In genomic region chr11:66069715-66070603, GRCh38 we compare ENCODE assay signal across 8 cellular contexts. TPM values are rescaled to one million over a fixed set of nuclear protein-coding genes. Genes with fewer than 3 reads are reported as not detected.
DNase-seq lines count a peak whose midpoint lies in the region; ATAC-seq and TF ChIP-seq lines count a peak whose summit lies in the region.

Gene PACS1, plus strand, starts transcription at chr11:66070272. Its CDS starts 215 bp downstream, at chr11:66070487.

- no peaks in the 10 kb centered on the region for H3K27me3 Mint-ChIP-seq in activated CD4-positive, alpha-beta T cell treated with anti-CD3 and anti-CD28 coated beads, Interleukin-2, amount 10 ng/mL, durations not matched to agents 24 days and 14 days

- H3K4me3 ChIP-seq in H7 (ENCODE audit: insufficient read depth, low read depth, low read length) (peak within 1 kb of the TSS; percentile 73), colonic mucosa (peak within 1 kb of the TSS; percentile 96)

- H3K9me3 Mint-ChIP-seq in activated CD4-positive, alpha-beta T cell treated with anti-CD3 and anti-CD28 coated beads, Interleukin-2, amount 10 ng/mL, durations not matched to agents 24 days and 14 days: no peaks in the 10 kb centered on the region

- peaks cover 70% of the 10 kb centered on the region for H3K36me3 Mint-ChIP-seq in activated CD4-positive, alpha-beta T cell treated with anti-CD3 and anti-CD28 coated beads, Interleukin-2, amount 10 ng/mL, durations not matched to agents 24 days and 14 days (ENCODE audit: low read depth)

- peak within 1 kb of the TSS; percentile 94 for H3K4me3 Mint-ChIP-seq in activated CD4-positive, alpha-beta T cell treated with anti-CD3 and anti-CD28 coated beads, Interleukin-2, amount 10 ng/mL, durations not matched to agents 24 days and 14 days

- no peak for TF ChIP-seq CTCF in colonic mucosa (IDR thresholded peaks at IDR 0.05)

- H3K27ac ChIP-seq in colonic mucosa (peak within 1 kb of the TSS; percentile 94), layer of hippocampus (ENCODE audit: low read depth, low read length) (peak within 1 kb of the TSS; percentile 93)

- H3K9ac ChIP-seq in colonic mucosa (ENCODE audit: low read depth in 2 of 2, low read length in 2 of 2): peak within 1 kb of the TSS; percentile 66 to 96

- H3K4me1 ChIP-seq in colonic mucosa: no peaks in the 10 kb centered on the region

- intact Hi-C loops in activated CD4-positive, alpha-beta T cell treated with anti-CD3 and anti-CD28 coated beads, Interleukin-2, amount 10 ng/mL, durations not matched to agents 24 days and 14 days (cut with micrococcal nuclease): loop anchor here (2.0 to 5.0 kb wide), 3 partner anchors 31 to 1293 kb away; partner anchors contain the start of gene SF1
- intact Hi-C loops in colonic mucosa (cut with DNase I): no loop called here

- no peaks in the 10 kb centered on the region for H3K9me3 ChIP-seq in colonic mucosa

- H3K36me3 ChIP-seq in H7 (replicated peaks; ENCODE audit: control insufficient read depth, insufficient read depth, low read length) (peaks cover 25% of the 10 kb centered on the region), colonic mucosa (peaks cover 12% of the 10 kb centered on the region)

- ATAC-seq in GM18517 (IDR thresholded peaks at IDR 0.05; ENCODE audit: unreplicated experiment): no peak

- H3K27ac Mint-ChIP-seq in activated CD4-positive, alpha-beta T cell treated with anti-CD3 and anti-CD28 coated beads, Interleukin-2, amount 10 ng/mL, durations not matched to agents 24 days and 14 days: peak within 1 kb of the TSS; percentile 92

- H3K27me3 ChIP-seq in H7 (ENCODE audit: control insufficient read depth, insufficient read depth, low read length): no peaks in the 10 kb centered on the region
- no peaks in the 10 kb centered on the region for H3K27me3 ChIP-seq in colonic mucosa
- no peaks in the 10 kb centered on the region for H3K27me3 ChIP-seq in layer of hippocampus (ENCODE audit: control insufficient read depth, insufficient read depth, low read length)

- H3K4me1 Mint-ChIP-seq in activated CD4-positive, alpha-beta T cell treated with anti-CD3 and anti-CD28 coated beads, Interleukin-2, amount 10 ng/mL, durations not matched to agents 24 days and 14 days: peaks cover 53% of the 10 kb centered on the region

- DNase-seq in ELF-1 (ENCODE audit: low read depth, low spot score) (peak; percentile 88), H7 (peak; percentile 97), NCI-H1092 treated with DMSO at 0.1 percent for 48 hours (lab: John Stamatoyannopoulos, UW) (peak; percentile 62), colonic mucosa (peak; percentile 72)
- peak; percentile 95 for DNase-seq in activated CD4-positive, alpha-beta T cell treated with anti-CD3 and anti-CD28 coated beads, Interleukin-2, amount 10 ng/mL, durations not matched to agents 24 days and 14 days
- DNase-seq in stimulated activated CD4-positive, alpha-beta T cell treated with anti-CD3 and anti-CD28 coated beads, Interleukin-1b, Interleukin-23, amount 100 ng/mL, for 48 hours: peak; percentile 64

RNA-seq across cellular contexts. Expression of gene PACS1, which starts in this region (rescaled TPM):
- 16.2 and 20.1 TPM in 2 replicates for total RNA-seq in H7 (2014; rRNA removed; shearing (Covaris generic))
- total RNA-seq in activated CD4-positive, alpha-beta T cell treated with anti-CD3 and anti-CD28 coated beads, Interleukin-2, amount 10 ng/mL, durations not matched to agents 24 days and 14 days: 90.9 and 96.7 TPM in 2 replicates
- total RNA-seq in colonic mucosa: 10 to 100 TPM; 10.1 to 20.9 TPM
